ENCODE assay signal across 9 cellular contexts in the genomic region with DNA sequence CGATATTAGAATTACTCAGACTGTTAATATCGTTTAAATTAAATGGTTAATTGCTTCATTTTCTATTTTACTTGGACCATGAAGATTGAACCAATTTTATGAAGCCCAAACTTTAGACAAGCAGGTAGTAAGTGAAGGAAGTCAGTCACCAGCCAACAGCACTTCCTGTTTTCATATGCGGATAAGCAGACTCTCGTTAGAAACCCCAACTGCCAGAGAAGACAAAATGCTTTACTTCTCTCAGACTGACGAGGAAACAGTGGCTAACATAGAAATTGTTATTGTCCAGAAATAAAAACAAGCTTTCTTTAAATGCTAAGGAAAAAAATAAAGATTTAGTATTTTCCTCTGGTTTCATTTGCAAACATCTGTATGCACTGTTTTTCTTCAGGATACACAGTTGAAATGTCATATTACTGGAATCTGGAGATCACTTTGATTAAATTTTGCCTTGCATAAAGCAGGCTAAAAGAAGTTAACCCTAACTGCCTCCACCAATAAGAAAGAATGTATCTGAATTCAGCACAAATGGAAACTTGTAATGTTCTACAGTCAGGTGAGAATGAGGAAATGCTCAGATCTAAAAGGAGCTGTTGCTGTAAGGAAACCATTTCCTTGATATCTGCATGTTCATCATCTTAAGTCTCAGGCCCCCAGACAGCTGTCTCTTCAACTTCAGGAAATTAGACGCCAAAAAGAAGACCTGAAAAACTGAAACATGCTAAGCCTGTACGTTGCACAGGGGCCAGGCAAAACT.
DNase-seq lines count a peak whose midpoint lies in the region; ATAC-seq lines count a peak whose summit lies in the region.
"Had no signal": no experiment of that assay in that cellular context is flagged by ENCODE, and none has a peak within 500 bp of the region (broad histone marks: within the 10 kb centered on the region; RNA-seq: fewer than 3 reads in every experiment).

No MANE protein-coding gene starts in this region.

- CTCF ChIA-PET in activated CD8-positive, alpha-beta memory T cell treated with anti-CD3 and anti-CD28 coated beads, Interleukin-2, amount 10 ng/mL, durations not matched to agents 7 days and 5 days (lab: Charles Lee), result interaction anchor here (0.8 to 3.2 kb wide), 4 partner anchors 12 to 84 kb away, joined by 3 to 13 read pairs (median 7); no protein-coding TSS in a partner anchor
- CTCF ChIA-PET in activated CD8-positive, alpha-beta T cell treated with anti-CD3 and anti-CD28 coated beads, Interleukin-2, amount 10 ng/mL, durations not matched to agents 7 days and 5 days (lab: Charles Lee), result interaction anchor here (0.9 to 2.8 kb wide), 6 partner anchors 11 to 389 kb away, joined by 3 to 24 read pairs (median 3); a partner anchor contains a TSS

- ATAC-seq in activated CD8-positive, alpha-beta memory T cell treated with anti-CD3 and anti-CD28 coated beads, Interleukin-2, amount 10 ng/mL, durations not matched to agents 7 days and 5 days, result peak; percentile 87
- ATAC-seq in HG03280 (IDR thresholded peaks at IDR 0.05; ENCODE audit: unreplicated experiment), result peak; percentile 64
- peak; percentile 91 for ATAC-seq in activated CD8-positive, alpha-beta T cell treated with anti-CD3 and anti-CD28 coated beads, Interleukin-2, amount 10 ng/mL, durations not matched to agents 7 days and 5 days
- peak; percentile 76 for ATAC-seq in stimulated activated naive CD8-positive, alpha-beta T cell treated with anti-CD3 and anti-CD28 coated beads, Interleukin-15, amount 100 ng/mL, for 72 hours

- peak overlapping the region; percentile 51 for H3K4me3 Mint-ChIP-seq in activated CD8-positive, alpha-beta memory T cell treated with anti-CD3 and anti-CD28 coated beads, Interleukin-2, amount 10 ng/mL, durations not matched to agents 7 days and 5 days
- H3K4me3 Mint-ChIP-seq in activated CD8-positive, alpha-beta T cell treated with anti-CD3 and anti-CD28 coated beads, Interleukin-2, amount 10 ng/mL, durations not matched to agents 7 days and 5 days, result peak overlapping the region; percentile 60
- H3K4me3 Mint-ChIP-seq in stimulated activated naive CD8-positive, alpha-beta T cell treated with anti-CD3 and anti-CD28 coated beads, Interleukin-15, amount 100 ng/mL, for 72 hours, result peak overlapping the region; percentile 74 to 77

- peak overlapping the region; percentile 94 for H3K27ac Mint-ChIP-seq in activated CD8-positive, alpha-beta memory T cell treated with anti-CD3 and anti-CD28 coated beads, Interleukin-2, amount 10 ng/mL, durations not matched to agents 7 days and 5 days
- H3K27ac Mint-ChIP-seq in activated CD8-positive, alpha-beta T cell treated with anti-CD3 and anti-CD28 coated beads, Interleukin-2, amount 10 ng/mL, durations not matched to agents 7 days and 5 days, result peak overlapping the region; percentile 94
- peak overlapping the region; percentile 98 for H3K27ac Mint-ChIP-seq in stimulated activated naive CD8-positive, alpha-beta T cell treated with anti-CD3 and anti-CD28 coated beads, Interleukin-15, amount 100 ng/mL, for 72 hours

- DNase-seq in activated CD8-positive, alpha-beta memory T cell treated with anti-CD3 and anti-CD28 coated beads, Interleukin-2, amount 10 ng/mL, durations not matched to agents 7 days and 5 days, result peak; percentile 52
- DNase-seq in activated CD8-positive, alpha-beta memory T cell treated with anti-CD3 and anti-CD28 coated beads for 24 hours, result no peak
- DNase-seq in activated CD8-positive, alpha-beta T cell treated with anti-CD3 and anti-CD28 coated beads, Interleukin-2, amount 10 ng/mL, durations not matched to agents 7 days and 5 days, result peak; percentile 53
- DNase-seq in stimulated activated naive CD8-positive, alpha-beta T cell treated with anti-CD3 and anti-CD28 coated beads, Interleukin-15, amount 100 ng/mL, for 72 hours, result no peak
- DNase-seq in foreskin melanocyte (no peak), cerebellum (ENCODE audit: low spot score) (no peak)
- no peak for DNase-seq in effector CD8-positive, alpha-beta T cell (lab: John Stamatoyannopoulos, UW)
- DNase-seq: NCI-H1092 treated with DMSO at 0.1 percent for 48 hours had no signal

- peaks cover 36% of the 10 kb centered on the region for H3K36me3 Mint-ChIP-seq in activated CD8-positive, alpha-beta memory T cell treated with anti-CD3 and anti-CD28 coated beads, Interleukin-2, amount 10 ng/mL, durations not matched to agents 7 days and 5 days
- H3K36me3 Mint-ChIP-seq in activated CD8-positive, alpha-beta T cell treated with anti-CD3 and anti-CD28 coated beads, Interleukin-2, amount 10 ng/mL, durations not matched to agents 7 days and 5 days (ENCODE audit: low read depth), result peaks cover 47% of the 10 kb centered on the region

- H3K9me3 Mint-ChIP-seq in activated CD8-positive, alpha-beta memory T cell treated with anti-CD3 and anti-CD28 coated beads, Interleukin-2, amount 10 ng/mL, durations not matched to agents 7 days and 5 days (ENCODE audit: low read depth), result peaks cover 6% of the 10 kb centered on the region
- peaks cover 13% of the 10 kb centered on the region for H3K9me3 Mint-ChIP-seq in activated CD8-positive, alpha-beta T cell treated with anti-CD3 and anti-CD28 coated beads, Interleukin-2, amount 10 ng/mL, durations not matched to agents 7 days and 5 days (ENCODE audit: insufficient read depth)
- H3K9me3 Mint-ChIP-seq in stimulated activated naive CD8-positive, alpha-beta T cell treated with anti-CD3 and anti-CD28 coated beads, Interleukin-15, amount 100 ng/mL, for 72 hours, result peaks cover 14 to 19% of the 10 kb centered on the region in 2 donors

- peaks cover 29% of the 10 kb centered on the region for H3K4me1 Mint-ChIP-seq in activated CD8-positive, alpha-beta memory T cell treated with anti-CD3 and anti-CD28 coated beads, Interleukin-2, amount 10 ng/mL, durations not matched to agents 7 days and 5 days
- peaks cover 44% of the 10 kb centered on the region for H3K4me1 Mint-ChIP-seq in activated CD8-positive, alpha-beta T cell treated with anti-CD3 and anti-CD28 coated beads, Interleukin-2, amount 10 ng/mL, durations not matched to agents 7 days and 5 days (ENCODE audit: low read depth)
- H3K4me1 Mint-ChIP-seq in stimulated activated naive CD8-positive, alpha-beta T cell treated with anti-CD3 and anti-CD28 coated beads, Interleukin-15, amount 100 ng/mL, for 72 hours, result peaks cover 37% of the 10 kb centered on the region

- no peaks in the 10 kb centered on the region for H3K27me3 Mint-ChIP-seq in activated CD8-positive, alpha-beta memory T cell treated with anti-CD3 and anti-CD28 coated beads, Interleukin-2, amount 10 ng/mL, durations not matched to agents 7 days and 5 days
- H3K27me3 Mint-ChIP-seq in activated CD8-positive, alpha-beta T cell treated with anti-CD3 and anti-CD28 coated beads, Interleukin-2, amount 10 ng/mL, durations not matched to agents 7 days and 5 days (ENCODE audit: low read depth), result no peaks in the 10 kb centered on the region
- no peaks in the 10 kb centered on the region for H3K27me3 Mint-ChIP-seq in stimulated activated naive CD8-positive, alpha-beta T cell treated with anti-CD3 and anti-CD28 coated beads, Interleukin-15, amount 100 ng/mL, for 72 hours

- POLR2A ChIA-PET in activated CD8-positive, alpha-beta T cell treated with anti-CD3 and anti-CD28 coated beads, Interleukin-2, amount 10 ng/mL, durations not matched to agents 7 days and 5 days (lab: Charles Lee), result interaction anchor here (0.6 to 1.5 kb wide), 9 partner anchors 13 to 292 kb away, joined by 3 to 5 read pairs (median 3); a partner anchor contains a TSS

Comparison
In these comparisons a context has a peak if more than half of its experiments do, and no peak if none do; other contexts are left out.
1. DNase-seq: peak in activated CD8-positive, alpha-beta memory T cell treated with anti-CD3 and anti-CD28 coated beads, Interleukin-2, amount 10 ng/mL, durations not matched to agents 7 days and 5 days (single experiment) and activated CD8-positive, alpha-beta T cell treated with anti-CD3 and anti-CD28 coated beads, Interleukin-2, amount 10 ng/mL, durations not matched to agents 7 days and 5 days (single experiment); none in activated CD8-positive, alpha-beta memory T cell treated with anti-CD3 and anti-CD28 coated beads for 24 hours (single experiment), stimulated activated naive CD8-positive, alpha-beta T cell treated with anti-CD3 and anti-CD28 coated beads, Interleukin-15, amount 100 ng/mL, for 72 hours (0 of 2), foreskin melanocyte (single experiment), cerebellum (single experiment) and effector CD8-positive, alpha-beta T cell (single experiment).
2. Peak in every context shown above with its lines, with median percentiles within 50 percentile points of each other: ATAC-seq, H3K27ac Mint-ChIP-seq and H3K4me3 Mint-ChIP-seq.